ENCODE assay signal across 8 cellular contexts in genomic region chr16:660459-661183, GRCh38. TPM values are rescaled to one million over a fixed set of nuclear protein-coding genes. Genes with fewer than 3 reads are reported as not detected.
DNase-seq lines count a peak whose midpoint lies in the region; ATAC-seq lines count a peak whose summit lies in the region.

No MANE protein-coding gene starts in this region.

- H3K9me3 ChIP-seq in trophoblast cell (ENCODE audit: insufficient read depth, low read depth, low read length) = no peaks in the 10 kb centered on the region

- peak overlapping the region; percentile 27 for H2AFZ ChIP-seq in trophoblast cell (ENCODE audit: insufficient read depth, low read length, poor library complexity)

- peaks cover 2% of the 10 kb centered on the region for H3K36me3 Mint-ChIP-seq in activated naive CD8-positive, alpha-beta T cell treated with anti-CD3 and anti-CD28 coated beads, Interleukin-2, amount 50 U/mL, for 24 hours (ENCODE audit: low read depth)

- H3K14ac ChIP-seq in trophoblast cell (ENCODE audit: low read length) = no peak overlapping the region

- DNase-seq in NCI-H146 (lab: John Stamatoyannopoulos, UW) = peak; percentile 31
- DNase-seq in NCI-H146 treated with DMSO at 0.1 percent for 48 hours (lab: John Stamatoyannopoulos, UW; ENCODE audit: unreplicated experiment) = no peak
- DNase-seq in HT-29 (ENCODE audit: low spot score) = peak; percentile 91
- DNase-seq in SKM-1 (lab: John Stamatoyannopoulos, UW; ENCODE audit: unreplicated experiment) = peak; percentile 71
- DNase-seq in activated naive CD8-positive, alpha-beta T cell treated with anti-CD3 and anti-CD28 coated beads, Interleukin-2, amount 50 U/mL, for 24 hours = peak; percentile 68
- DNase-seq in Right ventricle myocardium superior = peak; percentile 94
- peak; percentile 87 to 93 for DNase-seq in trophoblast cell
- DNase-seq in cerebellar nuclear complex (lab: John Stamatoyannopoulos, UW) = no peak

- H3K9ac ChIP-seq in trophoblast cell (ENCODE audit: low read length) = no peak overlapping the region

- H4K8ac ChIP-seq in trophoblast cell (ENCODE audit: low read depth, low read length) = peak overlapping the region; percentile 59

- H3K79me1 ChIP-seq in trophoblast cell (ENCODE audit: low read length) = no peaks in the 10 kb centered on the region

- intact Hi-C loops in Right ventricle myocardium superior (cut with DNase I) = no loop called here

- peaks cover 24 to 45% of the 10 kb centered on the region in 2 experiments for H3K36me3 ChIP-seq in trophoblast cell (ENCODE audit: control insufficient read depth in 1 of 2, insufficient read depth in 2 of 2, low read length in 2 of 2)

- H3K27me3 ChIP-seq in trophoblast cell (ENCODE audit: insufficient read depth, low read length) = no peaks in the 10 kb centered on the region

- peaks cover 5% of the 10 kb centered on the region for H3K4me1 Mint-ChIP-seq in activated naive CD8-positive, alpha-beta T cell treated with anti-CD3 and anti-CD28 coated beads, Interleukin-2, amount 50 U/mL, for 24 hours

- H3K4me1 ChIP-seq in trophoblast cell (ENCODE audit: control insufficient read depth in 1 of 2, insufficient read depth in 2 of 2, low read length in 2 of 2) = peaks cover 6 to 8% of the 10 kb centered on the region in 2 experiments

- peak overlapping the region; percentile 70 for H2AK5ac ChIP-seq in trophoblast cell (ENCODE audit: low read length)

- H3K4me2 ChIP-seq in trophoblast cell (ENCODE audit: low read length) = no peak overlapping the region

- no peak overlapping the region for H4K12ac ChIP-seq in trophoblast cell (ENCODE audit: low read depth, low read length)

- ATAC-seq in activated naive CD8-positive, alpha-beta T cell treated with anti-CD3 and anti-CD28 coated beads, Interleukin-2, amount 50 U/mL, for 24 hours = peak; percentile 47
- ATAC-seq in Right ventricle myocardium superior (ENCODE audit: poor library complexity) = peak; percentile 90

- no peak overlapping the region for H3K27ac Mint-ChIP-seq in activated naive CD8-positive, alpha-beta T cell treated with anti-CD3 and anti-CD28 coated beads, Interleukin-2, amount 50 U/mL, for 24 hours

- no peak overlapping the region for H3K18ac ChIP-seq in trophoblast cell (ENCODE audit: low read length)

- peak overlapping the region; percentile 7 for H2BK5ac ChIP-seq in trophoblast cell (ENCODE audit: low read depth, low read length, poor library complexity)

- peak overlapping the region; percentile 53 for H4K91ac ChIP-seq in trophoblast cell (ENCODE audit: low read depth, low read length)

- H3K4me3 Mint-ChIP-seq in activated naive CD8-positive, alpha-beta T cell treated with anti-CD3 and anti-CD28 coated beads, Interleukin-2, amount 50 U/mL, for 24 hours = no peak overlapping the region

- H3K23ac ChIP-seq in trophoblast cell (ENCODE audit: low read length) = no peak overlapping the region

- no peak overlapping the region for H2BK120ac ChIP-seq in trophoblast cell (ENCODE audit: insufficient read depth, low read length, poor library complexity)

- no peaks in the 10 kb centered on the region for H3K27me3 Mint-ChIP-seq in activated naive CD8-positive, alpha-beta T cell treated with anti-CD3 and anti-CD28 coated beads, Interleukin-2, amount 50 U/mL, for 24 hours

- H3K9me3 Mint-ChIP-seq in activated naive CD8-positive, alpha-beta T cell treated with anti-CD3 and anti-CD28 coated beads, Interleukin-2, amount 50 U/mL, for 24 hours = no peaks in the 10 kb centered on the region

- H3K79me2 ChIP-seq in trophoblast cell (ENCODE audit: control insufficient read depth, insufficient read depth, low read length, poor library complexity) = no peaks in the 10 kb centered on the region

- no peak overlapping the region for H2BK12ac ChIP-seq in trophoblast cell (ENCODE audit: low read length)

- no peak overlapping the region for H3K4ac ChIP-seq in trophoblast cell (ENCODE audit: low read depth, low read length)

- no peak overlapping the region for H3K27ac ChIP-seq in trophoblast cell (ENCODE audit: low read depth, low read length)

- no peak overlapping the region for H3K4me3 ChIP-seq in trophoblast cell (ENCODE audit: low read depth, low read length)

- no CpG with 5 or more reads among the region's 43 CpGs for WGBS in trophoblast cell (ENCODE audit: extremely low coverage, insufficient coverage, insufficient read length)

RNA-seq across cellular contexts. Expression of gene RHOT2, which starts 7.3 kb away (rescaled TPM):
- total RNA-seq in HT-29 (2014; rRNA removed; shearing (Covaris generic)) = 209 and 211 TPM in 2 replicates
- total RNA-seq in Right ventricle myocardium superior = 81.9 TPM
- 74.5 and 75.8 TPM in 2 replicates for polyA plus RNA-seq in trophoblast cell (2013)

RNA-seq across cellular contexts. Expression of gene WDR90, which starts 11.5 kb away (rescaled TPM):
- total RNA-seq in HT-29 (2014; rRNA removed; shearing (Covaris generic)) = 162 and 168 TPM in 2 replicates
- total RNA-seq in Right ventricle myocardium superior = 10.8 TPM
- polyA plus RNA-seq in trophoblast cell (2013) = 12.2 and 12.5 TPM in 2 replicates

RNA-seq across cellular contexts. Expression of gene RHBDL1, which starts 14.8 kb away (rescaled TPM):
- total RNA-seq in HT-29 (2014; rRNA removed; shearing (Covaris generic)) = 7.8 and 8.2 TPM in 2 replicates
- total RNA-seq in Right ventricle myocardium superior = 2.0 TPM
- 1.3 TPM in 2 replicates for polyA plus RNA-seq in trophoblast cell (2013)

RNA-seq across cellular contexts. Expression of gene MCRIP2, which starts 19.0 kb away (rescaled TPM):
- 198 and 209 TPM in 2 replicates for total RNA-seq in HT-29 (2014; rRNA removed; shearing (Covaris generic))
- 205 TPM for total RNA-seq in Right ventricle myocardium superior
- 15.7 and 16.9 TPM in 2 replicates for polyA plus RNA-seq in trophoblast cell (2013)

RNA-seq across cellular contexts. Expression of gene STUB1, which starts 19.6 kb away (rescaled TPM):
- 258 and 295 TPM in 2 replicates for total RNA-seq in HT-29 (2014; rRNA removed; shearing (Covaris generic))
- total RNA-seq in Right ventricle myocardium superior = 126 TPM
- polyA plus RNA-seq in trophoblast cell (2013) = 96.7 and 97.1 TPM in 2 replicates

Comparison
In these comparisons a context has a peak if more than half of its experiments do, and no peak if none do; other contexts are left out.
1. DNase-seq: peak in NCI-H146 (single experiment), HT-29 (single experiment), SKM-1 (single experiment), activated naive CD8-positive, alpha-beta T cell treated with anti-CD3 and anti-CD28 coated beads, Interleukin-2, amount 50 U/mL, for 24 hours (single experiment), Right ventricle myocardium superior (single experiment) and trophoblast cell (2 of 2); none in NCI-H146 treated with DMSO at 0.1 percent for 48 hours (single experiment) and cerebellar nuclear complex (0 of 2).
2. RNA of gene WDR90, which starts 11.5 kb away (total RNA-seq): 162 to 168 TPM in HT-29; 10.8 TPM in Right ventricle myocardium superior (single experiment); every median in the first group is over 10 times any median in the second.